ENCODE assay signal across 1 cellular context in genomic region chr12:6775775-6776174, GRCh38.
TF ChIP-seq lines count a peak whose summit lies in the region.

No MANE protein-coding gene starts in this region.

TF ChIP-seq in HepG2, 621 proteins besides CTCF, POLR2A, EP300 and RAD21 (continued from another document and continues in another):
- TF ChIP-seq ZNF407 (CRISPR knock-in tag; IDR thresholded peaks at IDR 0.05; ENCODE audit: not compliant biosample characterization) (no peak), ZSCAN21 (CRISPR knock-in tag; IDR thresholded peaks at IDR 0.05; ENCODE audit: borderline replicate concordance) (0 out of 2 replicates have a peak, but pooled peaks have one; percentile 56), ZNF639 (CRISPR knock-in tag; conservative IDR thresholded peaks at IDR 0.05) (no peak), ZZZ3 (CRISPR knock-in tag; IDR thresholded peaks at IDR 0.05; ENCODE audit: borderline replicate concordance) (no peak), HOXA7 (CRISPR knock-in tag; IDR thresholded peaks at IDR 0.05) (no peak), ZNF296 (CRISPR knock-in tag; conservative IDR thresholded peaks at IDR 0.05) (no peak), ZNF576 (CRISPR knock-in tag; IDR thresholded peaks at IDR 0.05) (no peak), ZNF10 (CRISPR knock-in tag; IDR thresholded peaks at IDR 0.05; ENCODE audit: borderline replicate concordance, low read depth) (no peak), KIAA2018 (CRISPR knock-in tag; IDR thresholded peaks at IDR 0.05; ENCODE audit: borderline replicate concordance) (no peak), AKNA (CRISPR knock-in tag; IDR thresholded peaks at IDR 0.05; ENCODE audit: borderline replicate concordance) (no peak), SKI (IDR thresholded peaks at IDR 0.05; ENCODE audit: partially characterized antibody) (no peak), ARNT2 (CRISPR knock-in tag; IDR thresholded peaks at IDR 0.05; ENCODE audit: low read depth) (no peak), ESRRA (CRISPR knock-in tag; IDR thresholded peaks at IDR 0.05; ENCODE audit: low read depth) (peak; percentile 46; the same call in 1 of the 2 replicates), DNMT3B (CRISPR knock-in tag; conservative IDR thresholded peaks at IDR 0.05) (no peak), ZNF547 (CRISPR knock-in tag; IDR thresholded peaks at IDR 0.05) (no peak), ATF1 (CRISPR knock-in tag; IDR thresholded peaks at IDR 0.05) (peak; percentile 43; the same call in 1 of the 2 replicates), ELF3 (CRISPR knock-in tag; IDR thresholded peaks at IDR 0.05) (peak; percentile 96), MYNN (CRISPR knock-in tag; IDR thresholded peaks at IDR 0.05; ENCODE audit: low read depth) (no peak), RAD51 (IDR thresholded peaks at IDR 0.05; ENCODE audit: borderline replicate concordance) (no peak), ATF5 (CRISPR knock-in tag; IDR thresholded peaks at IDR 0.05; ENCODE audit: low read depth) (no peak), ZNF790 (CRISPR knock-in tag; IDR thresholded peaks at IDR 0.05; ENCODE audit: borderline replicate concordance) (no peak), FOSL2 (CRISPR knock-in tag; IDR thresholded peaks at IDR 0.05) (peak; percentile 40; the same call in 1 of the 2 replicates), MAX (IDR thresholded peaks at IDR 0.05) (peak; percentile 37; the same call in 1 of the 2 replicates), ZNF331 (CRISPR knock-in tag; IDR thresholded peaks at IDR 0.05) (peak; percentile 57; the same call in 1 of the 2 replicates), ZMAT3 (CRISPR knock-in tag; conservative IDR thresholded peaks at IDR 0.05) (no peak), ZNF17 (CRISPR knock-in tag; IDR thresholded peaks at IDR 0.05) (no peak), ZNF720 (CRISPR knock-in tag; IDR thresholded peaks at IDR 0.05) (no peak), DNMT1 (CRISPR knock-in tag; IDR thresholded peaks at IDR 0.05) (no peak)
